ENCODE assay signal across 28 cellular contexts in genomic region chr13:80516818-80517348, GRCh38.
"Had no signal": no experiment of that assay in that cellular context is flagged by ENCODE, and none has a peak within 500 bp of the region (broad histone marks: within the 10 kb centered on the region; RNA-seq: fewer than 3 reads in every experiment).

No MANE protein-coding gene starts in this region.

- H3K9ac ChIP-seq: parathyroid adenoma had no signal

- H3K4me1 Mint-ChIP-seq: naive thymus-derived CD8-positive, alpha-beta T cell; nephron progenitor cell; neural crest cell; stimulated activated effector memory CD8-positive, alpha-beta T cell treated with anti-CD3 and anti-CD28 coated beads, Interleukin-12 subunit alpha, Interleukin-12 subunit beta, amount 100 ng/mL, for 72 hours; stimulated activated naive B cell treated with anti-CD40 and anti-IgM and Interleukin-4, amounts not matched to agents 10 μg/mL and 1 μg/mL and 100 μg/mL, for 72 hours had no signal

- H3K9me3 ChIP-seq: ovary, right lobe of liver, sigmoid colon, thoracic aorta, thyroid gland, upper lobe of left lung, uterus had no signal

- H3K4me1 ChIP-seq: parathyroid adenoma, psoas muscle, right lobe of liver, sigmoid colon, stomach, thyroid gland, tibial nerve, upper lobe of left lung, uterus had no signal

- H3K79me2 ChIP-seq: parathyroid adenoma had no signal

- H3K27ac Mint-ChIP-seq: naive thymus-derived CD8-positive, alpha-beta T cell; natural killer cell treated with Interleukin-12 subunit alpha and Interleukin-12 subunit beta and Interleukin-15 and Interleukin-18, amount 100 ng/mL, for 72 hours; nephron progenitor cell; progenitor cell of endocrine pancreas; stimulated activated effector memory CD8-positive, alpha-beta T cell treated with anti-CD3 and anti-CD28 coated beads, Interleukin-12 subunit alpha, Interleukin-12 subunit beta, amount 100 ng/mL, for 72 hours; stimulated activated naive B cell treated with anti-CD40 and anti-IgM and Interleukin-4, amounts not matched to agents 10 μg/mL and 1 μg/mL and 100 μg/mL, for 72 hours; stimulated activated naive CD8-positive, alpha-beta T cell treated with anti-CD3 and anti-CD28 coated beads, Interleukin-15, Interleukin-2, amounts not matched to agents 100 ng/mL and 50 ng/mL, for 24 hours had no signal

- H3K4me3 Mint-ChIP-seq: naive thymus-derived CD8-positive, alpha-beta T cell; natural killer cell treated with Interleukin-12 subunit alpha and Interleukin-12 subunit beta and Interleukin-15 and Interleukin-18, amount 100 ng/mL, for 72 hours; nephron progenitor cell; neural crest cell; stimulated activated effector memory CD8-positive, alpha-beta T cell treated with anti-CD3 and anti-CD28 coated beads, Interleukin-12 subunit alpha, Interleukin-12 subunit beta, amount 100 ng/mL, for 72 hours; stimulated activated naive B cell treated with anti-CD40 and anti-IgM and Interleukin-4, amounts not matched to agents 10 μg/mL and 1 μg/mL and 100 μg/mL, for 72 hours; stimulated activated naive CD8-positive, alpha-beta T cell treated with anti-CD3 and anti-CD28 coated beads, Interleukin-15, Interleukin-2, amounts not matched to agents 100 ng/mL and 50 ng/mL, for 24 hours had no signal

- H3K27me3 ChIP-seq: ovary, right lobe of liver, sigmoid colon, stomach, thyroid gland, tibial nerve, upper lobe of left lung, uterus had no signal

- DNase-seq: naive thymus-derived CD8-positive, alpha-beta T cell; nephron progenitor cell; occipital lobe; ovary; psoas muscle; right cardiac atrium; right lobe of liver; sigmoid colon; small intestine; stimulated activated CD4-positive, alpha-beta T cell treated with anti-CD3 and anti-CD28 coated beads, Interleukin-15, amount 100 ng/mL, for 24 hours; stimulated activated CD4-positive, alpha-beta T cell treated with anti-CD3 and anti-CD28 coated beads, Interleukin-2, amount 100 ng/mL, for 24 hours; stimulated activated CD4-positive, alpha-beta T cell treated with anti-CD3 and anti-CD28 coated beads, Interleukin-2, amount 100 ng/mL, for 48 hours; stimulated activated CD4-positive, alpha-beta T cell treated with anti-CD3 and anti-CD28 coated beads, Interleukin-4, amount 100 ng/mL, for 24 hours; stimulated activated naive B cell treated with anti-CD40 and anti-IgM and Interleukin-4, amounts not matched to agents 10 μg/mL and 1 μg/mL and 100 μg/mL, for 72 hours; stimulated activated naive CD4-positive, alpha-beta T cell treated with Interleukin-2 at 50 U/mL for 16 hours; stomach; thyroid gland; trophoblast cell; upper lobe of left lung; uterus had no signal

- FAIRE-seq: small intestine had no signal

- H2AFZ ChIP-seq: parathyroid adenoma had no signal

- H3K36me3 Mint-ChIP-seq: stimulated activated effector memory CD8-positive, alpha-beta T cell treated with anti-CD3 and anti-CD28 coated beads, Interleukin-12 subunit alpha, Interleukin-12 subunit beta, amount 100 ng/mL, for 72 hours; stimulated activated naive B cell treated with anti-CD40 and anti-IgM and Interleukin-4, amounts not matched to agents 10 μg/mL and 1 μg/mL and 100 μg/mL, for 72 hours had no signal

- H3K27me3 Mint-ChIP-seq: naive thymus-derived CD8-positive, alpha-beta T cell; natural killer cell treated with Interleukin-12 subunit alpha and Interleukin-12 subunit beta and Interleukin-15 and Interleukin-18, amount 100 ng/mL, for 72 hours; progenitor cell of endocrine pancreas; stimulated activated naive B cell treated with anti-CD40 and anti-IgM and Interleukin-4, amounts not matched to agents 10 μg/mL and 1 μg/mL and 100 μg/mL, for 72 hours; stimulated activated naive CD8-positive, alpha-beta T cell treated with anti-CD3 and anti-CD28 coated beads, Interleukin-15, Interleukin-2, amounts not matched to agents 100 ng/mL and 50 ng/mL, for 24 hours had no signal

- ATAC-seq: naive thymus-derived CD8-positive, alpha-beta T cell; natural killer cell treated with Interleukin-12 subunit alpha and Interleukin-12 subunit beta and Interleukin-15 and Interleukin-18, amount 100 ng/mL, for 72 hours; psoas muscle; right cardiac atrium; right lobe of liver; stimulated activated effector memory CD8-positive, alpha-beta T cell treated with anti-CD3 and anti-CD28 coated beads, Interleukin-12 subunit alpha, Interleukin-12 subunit beta, amount 100 ng/mL, for 72 hours; stimulated activated naive B cell treated with anti-CD40 and anti-IgM and Interleukin-4, amounts not matched to agents 10 μg/mL and 1 μg/mL and 100 μg/mL, for 72 hours had no signal

- H3K4me3 ChIP-seq: ovary, psoas muscle, right lobe of liver, sigmoid colon, stomach, thoracic aorta, thyroid gland, tibial nerve, upper lobe of left lung, uterus had no signal

- H3K36me3 ChIP-seq: ovary, right lobe of liver, sigmoid colon, stomach, thoracic aorta, thyroid gland, tibial nerve, upper lobe of left lung, uterus had no signal

- H3K27ac ChIP-seq: ovary, parathyroid adenoma, psoas muscle, right lobe of liver, sigmoid colon, stomach, thoracic aorta, thyroid gland, tibial nerve, upper lobe of left lung, uterus had no signal
